13 cellular contexts compared by ENCODE assay signal in genomic region chr7:74013539-74014272, GRCh38. TPM values are rescaled to one million over a fixed set of nuclear protein-coding genes. Genes with fewer than 3 reads are reported as not detected.
A peak's percentile ranks its signal among the peaks of the same experiment; 100 is the strongest.
DNase-seq lines count a peak whose midpoint lies in the region; ATAC-seq and TF ChIP-seq lines count a peak whose summit lies in the region.
"Had no signal": no experiment of that assay in that cellular context is flagged by ENCODE, and none has a peak within 500 bp of the region (broad histone marks: within the 10 kb centered on the region; RNA-seq: fewer than 3 reads in every experiment).

No MANE protein-coding gene starts in this region.

- no peak overlapping the region for H3K9ac ChIP-seq in SK-N-SH

- peak; percentile 8; the same call in 2 of the 3 replicates for ATAC-seq in SK-N-SH treated with all-trans-retinoic acid at 6 μM for 48 hours
- no peak for ATAC-seq in GM18505 (IDR thresholded peaks at IDR 0.05; ENCODE audit: unreplicated experiment)

- CTCF ChIA-PET in SK-N-SH (lab: Yijun Ruan, JAX), result interaction anchor here (0.6 to 4.9 kb wide), 6 partner anchors 12 to 407 kb away, joined by 3 to 48 read pairs (median 4); partner anchors contain the start of gene ELN

- DNase-seq in SK-N-SH (no peak), medulla oblongata (ENCODE audit: extremely low spot score) (peak; percentile 67), superior temporal gyrus (ENCODE audit: extremely low spot score) (peak; percentile 42), H4 (ENCODE audit: low spot score) (no peak), HAP-1 (ENCODE audit: low spot score in 2 of 2) (no peak)
- DNase-seq: activated CD4-positive, alpha-beta memory T cell treated with anti-CD3 and anti-CD28 coated beads for 36 hours; CD8-positive, alpha-beta memory T cell; GOT3; NCI-H2081; stimulated activated CD4-positive, alpha-beta T cell treated with anti-CD3 and anti-CD28 coated beads, Interleukin-2, amount 100 ng/mL, for 48 hours had no signal

- 90% methylated on average over 10 of the region's 16 CpGs for WGBS in SK-N-SH (ENCODE audit: low lambda C conversion rate)

- H3K27me3 ChIP-seq in SK-N-SH (ENCODE audit: insufficient read depth), result no peaks in the 10 kb centered on the region
- no peaks in the 10 kb centered on the region for H3K27me3 ChIP-seq in HAP-1 (ENCODE audit: low read depth)

- no peak overlapping the region for H3K4me2 ChIP-seq in SK-N-SH

- TF ChIP-seq POLR2A in GM18505 (IDR thresholded peaks at IDR 0.05; ENCODE audit: borderline replicate concordance, extremely low read depth, insufficient read depth, insufficient read length), result no peak

- no peak overlapping the region for H3K4me3 ChIP-seq in SK-N-SH (ENCODE audit: low read depth in 2 of 2, low read length in 1 of 2)
- no peak overlapping the region for H3K4me3 ChIP-seq in HAP-1

- TF ChIP-seq EP300 in SK-N-SH (IDR thresholded peaks at IDR 0.05; ENCODE audit: borderline replicate concordance in 1 of 2, low read depth in 1 of 2, low read length in 1 of 2), result no peak

- peak overlapping the region in 1 of 2 experiments; percentile 36; a peak in 1 of 4 replicates for H3K27ac ChIP-seq in SK-N-SH (ENCODE audit: low read depth in 2 of 2, low read length in 1 of 2)
- H3K27ac ChIP-seq in cingulate gyrus (ENCODE audit: low read depth, low read length), result peak overlapping the region; percentile 39

- no peak for TF ChIP-seq RAD21 in SK-N-SH (IDR thresholded peaks at IDR 0.05; ENCODE audit: low read length)

- H4K20me1 ChIP-seq in SK-N-SH (ENCODE audit: insufficient read depth), result no peaks in the 10 kb centered on the region

- no peaks in the 10 kb centered on the region for H3K79me2 ChIP-seq in SK-N-SH (ENCODE audit: insufficient read depth)

- H2AFZ ChIP-seq in SK-N-SH (ENCODE audit: low read depth), result no peak overlapping the region

- H3F3A ChIP-seq in SK-N-SH (replicated peaks; ENCODE audit: insufficient read depth), result peaks cover 7% of the 10 kb centered on the region

- H3K9me3 ChIP-seq in SK-N-SH, result no peaks in the 10 kb centered on the region
- no peaks in the 10 kb centered on the region for H3K9me3 ChIP-seq in HAP-1

- H3K36me3 ChIP-seq in SK-N-SH (replicated peaks in 1 of 2; ENCODE audit: control insufficient read depth in 1 of 2, insufficient read depth in 2 of 2, low read length in 1 of 2), result no peaks in the 10 kb centered on the region
- H3K36me3 ChIP-seq in HAP-1 (replicated peaks), result no peaks in the 10 kb centered on the region

- in situ Hi-C loops in HAP-1 (cut with MboI; ENCODE audit: low sequenced_read_pairs), result no loop called here

- no peak for TF ChIP-seq CTCF in SK-N-SH (IDR thresholded peaks at IDR 0.05)

- H3K9me2 ChIP-seq in SK-N-SH, result no peaks in the 10 kb centered on the region

- peaks cover 5 to 17% of the 10 kb centered on the region in 2 experiments; a peak in 2 of 4 replicates for H3K4me1 ChIP-seq in SK-N-SH (ENCODE audit: control insufficient read depth in 1 of 2, insufficient read depth in 2 of 2, low read depth in 1 of 2, low read length in 1 of 2)
- H3K4me1 ChIP-seq in HAP-1, result no peaks in the 10 kb centered on the region

- POLR2A ChIA-PET in SK-N-SH (lab: Yijun Ruan, JAX), result interaction anchor here (1.7 kb wide), 1 partner anchor 12 kb away, joined by 5 read pairs; no protein-coding TSS in a partner anchor

TF ChIP-seq in SK-N-SH treated with all-trans-retinoic acid at 6 μM for 48 hours, 23 proteins besides CTCF, POLR2A, EP300 and RAD21 (continues in another document):
- no peak for TF ChIP-seq ESRRG (CRISPR knock-in tag; IDR thresholded peaks at IDR 0.05)
- TF ChIP-seq ARNTL (CRISPR knock-in tag; IDR thresholded peaks at IDR 0.05; ENCODE audit: borderline replicate concordance, low read depth), result no peak
- no peak for TF ChIP-seq ZNF565 (CRISPR knock-in tag; conservative IDR thresholded peaks at IDR 0.05; ENCODE audit: low read depth)
- TF ChIP-seq POU6F1 (CRISPR knock-in tag; IDR thresholded peaks at IDR 0.05; ENCODE audit: borderline replicate concordance, low read depth), result no peak
- no peak for TF ChIP-seq ZC3H10 (CRISPR knock-in tag; IDR thresholded peaks at IDR 0.05)
- no peak for TF ChIP-seq PATZ1 (CRISPR knock-in tag; IDR thresholded peaks at IDR 0.05; ENCODE audit: borderline replicate concordance)

TF ChIP-seq in SK-N-SH, 30 proteins besides CTCF, POLR2A, EP300 and RAD21:
- no peak for TF ChIP-seq CHD2 (IDR thresholded peaks at IDR 0.05; ENCODE audit: low read length, partially characterized antibody)
- TF ChIP-seq TEAD4 (IDR thresholded peaks at IDR 0.05; ENCODE audit: borderline replicate concordance, insufficient read depth), result no peak
- TF ChIP-seq MXI1 (IDR thresholded peaks at IDR 0.05; ENCODE audit: low read depth, low read length), result no peak
- no peak for TF ChIP-seq SIN3A (IDR thresholded peaks at IDR 0.05; ENCODE audit: borderline replicate concordance, low read depth, low read length)
- TF ChIP-seq MEF2A (IDR thresholded peaks at IDR 0.05; ENCODE audit: borderline replicate concordance, low read depth), result no peak
- no peak for TF ChIP-seq NRF1 (IDR thresholded peaks at IDR 0.05; ENCODE audit: low read depth, low read length)
- TF ChIP-seq REST (IDR thresholded peaks at IDR 0.05; ENCODE audit: low read depth, low read length), result no peak
- TF ChIP-seq GABPA (IDR thresholded peaks at IDR 0.05; ENCODE audit: low read depth), result no peak
- TF ChIP-seq FOSL2 (IDR thresholded peaks at IDR 0.05; ENCODE audit: borderline replicate concordance, low read depth), result no peak
- no peak for TF ChIP-seq RXRA (IDR thresholded peaks at IDR 0.05; ENCODE audit: borderline replicate concordance, low read depth)
- no peak for TF ChIP-seq PBX3 (IDR thresholded peaks at IDR 0.05)
- no peak for TF ChIP-seq RCOR1 (IDR thresholded peaks at IDR 0.05; ENCODE audit: low read length)
- TF ChIP-seq JUND (IDR thresholded peaks at IDR 0.05), result no peak
- no peak for TF ChIP-seq RFX5 (IDR thresholded peaks at IDR 0.05; ENCODE audit: low read length)

RNA-seq across cellular contexts. Expression of gene ELN, which starts 14.3 kb away (rescaled TPM):
- polyA plus RNA-seq in SK-N-SH (2012; rRNA removed), result 8.9 and 12.5 TPM in 2 replicates
- polyA plus RNA-seq in SK-N-SH (2012; cell fraction: cytosol; rRNA removed), result 3.6 and 6.1 TPM in 2 replicates
- polyA plus RNA-seq in SK-N-SH (2012; cell fraction: nucleus; rRNA removed), result 10.6 and 13.4 TPM in 2 replicates
- not detected in 2 replicates for total RNA-seq in H4 (2014; rRNA removed; shearing (Covaris generic))
- total RNA-seq: activated CD4-positive, alpha-beta memory T cell treated with anti-CD3 and anti-CD28 coated beads for 36 hours; CD8-positive, alpha-beta memory T cell had no signal
- polyA plus RNA-seq: CD8-positive, alpha-beta memory T cell had no signal

Comparison
In these comparisons a context has a peak if more than half of its experiments do, and no peak if none do; other contexts are left out.
1. DNase-seq: peak in medulla oblongata (single experiment) and superior temporal gyrus (single experiment); none in SK-N-SH (single experiment), H4 (single experiment) and HAP-1 (0 of 2).